In genomic region chr1:33152685-33153432, GRCh38 we compare ENCODE assay signal across 9 cellular contexts. TPM values are rescaled to one million over a fixed set of nuclear protein-coding genes. Genes with fewer than 3 reads are reported as not detected.
DNase-seq lines count a peak whose midpoint lies in the region; ATAC-seq and TF ChIP-seq lines count a peak whose summit lies in the region.
"Had no signal": no experiment of that assay in that cellular context is flagged by ENCODE, and none has a peak within 500 bp of the region (broad histone marks: within the 10 kb centered on the region; RNA-seq: fewer than 3 reads in every experiment).

No MANE protein-coding gene starts in this region.

- H3K4me1 ChIP-seq in suprapubic skin = peaks cover 38% of the 10 kb centered on the region

- DNase-seq in NCI-H1417 (lab: John Stamatoyannopoulos, UW) (peak; percentile 16 to 55 (median 49)), NCI-H1417 treated with DMSO at 0.1 percent for 48 hours (lab: John Stamatoyannopoulos, UW) (no peak), WERI-Rb-1 (peak; percentile 75), hepatic stellate cell (ENCODE audit: low spot score) (peak; percentile 77), suprapubic skin (ENCODE audit: low spot score in 2 of 2) (no peak)
- DNase-seq in activated CD8-positive, alpha-beta memory T cell treated with anti-CD3 and anti-CD28 coated beads, Interleukin-2, amount 50 U/mL, for 4 hours = no peak

- H3K27me3 ChIP-seq in WERI-Rb-1 (ENCODE audit: insufficient read depth, low read depth, severe bottlenecking) = no peaks in the 10 kb centered on the region
- H3K27me3 ChIP-seq in suprapubic skin = no peaks in the 10 kb centered on the region

- H3K9me3 ChIP-seq in WERI-Rb-1 (ENCODE audit: severe bottlenecking) (no peaks in the 10 kb centered on the region), suprapubic skin (no peaks in the 10 kb centered on the region)

- ATAC-seq in HG02840 (IDR thresholded peaks at IDR 0.05; ENCODE audit: low FRiP score, unreplicated experiment) = no peak
- no peak for ATAC-seq in GM21619 (IDR thresholded peaks at IDR 0.05; ENCODE audit: unreplicated experiment)

- no peak for TF ChIP-seq EP300 in suprapubic skin (IDR thresholded peaks at IDR 0.05)

- H3K4me3 ChIP-seq in WERI-Rb-1 (ENCODE audit: low read depth, low read length) = no peak overlapping the region
- no peak overlapping the region for H3K4me3 ChIP-seq in suprapubic skin

- H3K27ac ChIP-seq in WERI-Rb-1 (peak overlapping the region; percentile 66), suprapubic skin (peak overlapping the region; percentile 44)
- H3K27ac ChIP-seq: 22Rv1 had no signal

- H3K36me3 ChIP-seq in WERI-Rb-1 (peaks cover 39% of the 10 kb centered on the region), suprapubic skin (peaks cover 1% of the 10 kb centered on the region)

- no peak for TF ChIP-seq POLR2A in suprapubic skin (IDR thresholded peaks at IDR 0.05)

- WGBS in suprapubic skin = 87% methylated on average over 2 of the region's 2 CpGs

- no peak for TF ChIP-seq CTCF in WERI-Rb-1 (IDR thresholded peaks at IDR 0.05; ENCODE audit: low read depth, low read length)
- no peak for TF ChIP-seq CTCF in suprapubic skin (IDR thresholded peaks at IDR 0.05)

RNA-seq across cellular contexts. Expression of gene TRIM62, which starts 29.0 kb away (rescaled TPM):
- total RNA-seq in suprapubic skin = 10 to 100 TPM; 25.8 to 41.4 (median 34.0) TPM

Comparison
In these comparisons a context has a peak if more than half of its experiments do, and no peak if none do; other contexts are left out.
1. DNase-seq: peak in NCI-H1417 (3 of 3), WERI-Rb-1 (single experiment) and hepatic stellate cell (single experiment); none in NCI-H1417 treated with DMSO at 0.1 percent for 48 hours (single experiment), suprapubic skin (0 of 2) and activated CD8-positive, alpha-beta memory T cell treated with anti-CD3 and anti-CD28 coated beads, Interleukin-2, amount 50 U/mL, for 4 hours (single experiment).